In the genomic region with DNA sequence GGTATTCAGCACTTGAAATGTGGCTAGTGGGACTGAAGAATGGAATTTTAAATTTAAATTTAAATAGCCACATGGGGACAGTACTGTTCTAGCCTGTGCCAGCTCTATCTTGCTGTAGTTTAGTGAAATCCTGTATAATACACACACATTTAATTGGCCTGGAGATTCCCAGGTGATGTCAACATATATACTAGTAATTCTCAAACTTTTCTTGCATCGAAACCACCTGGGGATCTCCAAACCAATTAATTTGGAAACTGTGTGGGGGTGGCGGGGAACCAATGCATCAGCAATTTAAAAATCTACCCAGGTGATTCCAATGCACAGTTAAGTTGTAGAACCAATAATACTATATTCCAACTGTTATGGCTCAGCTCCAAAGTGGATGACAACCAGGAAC, we compare ENCODE assay signal across 1 cellular context.
TF ChIP-seq lines count a peak whose summit lies in the region.

No MANE protein-coding gene starts in this region.

TF ChIP-seq in GM12878, 131 proteins besides CTCF, POLR2A, EP300 and RAD21 (continued from another document and continues in another):
- TF ChIP-seq, protein P1, sequence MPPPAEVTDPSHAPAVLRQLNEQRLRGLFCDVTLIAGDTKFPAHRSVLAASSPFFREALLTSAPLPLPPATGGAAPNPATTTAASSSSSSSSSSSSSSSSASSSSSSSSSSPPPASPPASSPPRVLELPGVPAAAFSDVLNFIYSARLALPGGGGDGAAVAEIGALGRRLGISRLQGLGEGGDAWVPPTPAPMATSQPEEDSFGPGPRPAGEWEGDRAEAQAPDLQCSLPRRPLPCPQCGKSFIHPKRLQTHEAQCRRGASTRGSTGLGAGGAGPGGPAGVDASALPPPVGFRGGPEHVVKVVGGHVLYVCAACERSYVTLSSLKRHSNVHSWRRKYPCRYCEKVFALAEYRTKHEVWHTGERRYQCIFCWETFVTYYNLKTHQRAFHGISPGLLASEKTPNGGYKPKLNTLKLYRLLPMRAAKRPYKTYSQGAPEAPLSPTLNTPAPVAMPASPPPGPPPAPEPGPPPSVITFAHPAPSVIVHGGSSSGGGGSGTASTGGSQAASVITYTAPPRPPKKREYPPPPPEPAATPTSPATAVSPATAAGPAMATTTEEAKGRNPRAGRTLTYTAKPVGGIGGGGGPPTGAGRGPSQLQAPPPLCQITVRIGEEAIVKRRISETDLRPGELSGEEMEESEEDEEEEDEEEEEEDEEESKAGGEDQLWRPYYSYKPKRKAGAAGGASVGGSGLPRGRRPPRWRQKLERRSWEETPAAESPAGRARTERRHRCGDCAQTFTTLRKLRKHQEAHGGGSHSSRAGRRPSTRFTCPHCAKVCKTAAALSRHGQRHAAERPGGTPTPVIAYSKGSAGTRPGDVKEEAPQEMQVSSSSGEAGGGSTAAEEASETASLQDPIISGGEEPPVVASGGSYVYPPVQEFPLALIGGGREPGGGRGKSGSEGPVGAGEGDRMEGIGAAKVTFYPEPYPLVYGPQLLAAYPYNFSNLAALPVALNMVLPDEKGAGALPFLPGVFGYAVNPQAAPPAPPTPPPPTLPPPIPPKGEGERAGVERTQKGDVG (CRISPR knock-in tag; IDR thresholded peaks at IDR 0.05) = no peak
- TF ChIP-seq GATAD2B (conservative IDR thresholded peaks at IDR 0.05; ENCODE audit: low read depth) (no peak), NFXL1 (IDR thresholded peaks at IDR 0.05; ENCODE audit: borderline replicate concordance) (no peak), PAX8 (IDR thresholded peaks at IDR 0.05) (no peak), CREB1 (IDR thresholded peaks at IDR 0.05; ENCODE audit: low read depth) (peak; percentile 34; the same call in 1 of the 2 replicates), KLF5 (IDR thresholded peaks at IDR 0.05; ENCODE audit: partially characterized antibody) (no peak), ETV6 (conservative IDR thresholded peaks at IDR 0.05 in 1 of 2, IDR thresholded peaks at IDR 0.05 in 1 of 2; ENCODE audit: borderline replicate concordance in 1 of 2, low read depth in 1 of 2) (no peak), MYC (IDR thresholded peaks at IDR 0.05; ENCODE audit: insufficient read depth, insufficient read length, insufficient replicate concordance, low read length, severe bottlenecking) (no peak), STAT3 (IDR thresholded peaks at IDR 0.05; ENCODE audit: low read depth, low read length) (no peak), POLR2AphosphoS2 (IDR thresholded peaks at IDR 0.05; ENCODE audit: low read depth, low read length) (no peak), JUND (IDR thresholded peaks at IDR 0.05; ENCODE audit: low read depth, low read length) (no peak), ASH2L (IDR thresholded peaks at IDR 0.05; ENCODE audit: borderline replicate concordance, low read depth) (no peak), IKZF2 (IDR thresholded peaks at IDR 0.05) (peak; percentile 54 to 69), PML (IDR thresholded peaks at IDR 0.05; ENCODE audit: low read length) (no peak), RUNX3 (IDR thresholded peaks at IDR 0.05; ENCODE audit: low read length) (peak; percentile 85), HDAC6 (IDR thresholded peaks at IDR 0.05; ENCODE audit: unreplicated experiment) (no peak), RB1 (IDR thresholded peaks at IDR 0.05; ENCODE audit: borderline replicate concordance) (no peak), SRF (IDR thresholded peaks at IDR 0.05; ENCODE audit: low read depth in 2 of 2, low read length in 2 of 2) (no peak), CREM (IDR thresholded peaks at IDR 0.05; ENCODE audit: low read depth) (peak; percentile 73; the same call in 1 of the 2 replicates), LARP7 (IDR thresholded peaks at IDR 0.05) (no peak), FOS (IDR thresholded peaks at IDR 0.05; ENCODE audit: borderline replicate concordance, extremely low read depth, insufficient read length) (no peak), STAT1 (conservative IDR thresholded peaks at IDR 0.05) (no peak), YY1 (IDR thresholded peaks at IDR 0.05; ENCODE audit: low read depth, low read length) (no peak), YBX1 (IDR thresholded peaks at IDR 0.05) (no peak), MXI1 (IDR thresholded peaks at IDR 0.05; ENCODE audit: low read depth, low read length) (no peak), EGR1 (IDR thresholded peaks at IDR 0.05; ENCODE audit: borderline replicate concordance in 1 of 2, low read depth in 2 of 2, low read length in 2 of 2) (no peak), IKZF1 (conservative IDR thresholded peaks at IDR 0.05) (peak; percentile 70; the same call in 1 of the 2 replicates), MTA3 (IDR thresholded peaks at IDR 0.05; ENCODE audit: borderline replicate concordance, low read length) (no peak), SMAD5 (IDR thresholded peaks at IDR 0.05; ENCODE audit: low read depth) (no peak), SPI1 (IDR thresholded peaks at IDR 0.05; ENCODE audit: borderline replicate concordance, insufficient read depth, low read depth, low read length) (no peak), SMARCA5 (IDR thresholded peaks at IDR 0.05) (no peak), ZNF217 (IDR thresholded peaks at IDR 0.05) (no peak; the same call in 1 of the 2 replicates), TCF7 (IDR thresholded peaks at IDR 0.05; ENCODE audit: borderline replicate concordance) (no peak), ZSCAN29 (IDR thresholded peaks at IDR 0.05) (no peak), SUZ12 (IDR thresholded peaks at IDR 0.05; ENCODE audit: unreplicated experiment) (no peak), DPF2 (IDR thresholded peaks at IDR 0.05) (peak; percentile 67), SIN3A (IDR thresholded peaks at IDR 0.05; ENCODE audit: low read depth, low read length) (no peak), ESRRA (IDR thresholded peaks at IDR 0.05; ENCODE audit: low read length) (no peak), POU2F2 (IDR thresholded peaks at IDR 0.05; ENCODE audit: borderline replicate concordance, low read depth, low read length) (no peak)
- TF ChIP-seq, protein P2, sequence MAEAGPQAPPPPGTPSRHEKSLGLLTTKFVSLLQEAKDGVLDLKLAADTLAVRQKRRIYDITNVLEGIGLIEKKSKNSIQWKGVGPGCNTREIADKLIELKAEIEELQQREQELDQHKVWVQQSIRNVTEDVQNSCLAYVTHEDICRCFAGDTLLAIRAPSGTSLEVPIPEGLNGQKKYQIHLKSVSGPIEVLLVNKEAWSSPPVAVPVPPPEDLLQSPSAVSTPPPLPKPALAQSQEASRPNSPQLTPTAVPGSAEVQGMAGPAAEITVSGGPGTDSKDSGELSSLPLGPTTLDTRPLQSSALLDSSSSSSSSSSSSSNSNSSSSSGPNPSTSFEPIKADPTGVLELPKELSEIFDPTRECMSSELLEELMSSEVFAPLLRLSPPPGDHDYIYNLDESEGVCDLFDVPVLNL (IDR thresholded peaks at IDR 0.05; ENCODE audit: low read depth, low read length) = no peak
- TF ChIP-seq, protein P3, sequence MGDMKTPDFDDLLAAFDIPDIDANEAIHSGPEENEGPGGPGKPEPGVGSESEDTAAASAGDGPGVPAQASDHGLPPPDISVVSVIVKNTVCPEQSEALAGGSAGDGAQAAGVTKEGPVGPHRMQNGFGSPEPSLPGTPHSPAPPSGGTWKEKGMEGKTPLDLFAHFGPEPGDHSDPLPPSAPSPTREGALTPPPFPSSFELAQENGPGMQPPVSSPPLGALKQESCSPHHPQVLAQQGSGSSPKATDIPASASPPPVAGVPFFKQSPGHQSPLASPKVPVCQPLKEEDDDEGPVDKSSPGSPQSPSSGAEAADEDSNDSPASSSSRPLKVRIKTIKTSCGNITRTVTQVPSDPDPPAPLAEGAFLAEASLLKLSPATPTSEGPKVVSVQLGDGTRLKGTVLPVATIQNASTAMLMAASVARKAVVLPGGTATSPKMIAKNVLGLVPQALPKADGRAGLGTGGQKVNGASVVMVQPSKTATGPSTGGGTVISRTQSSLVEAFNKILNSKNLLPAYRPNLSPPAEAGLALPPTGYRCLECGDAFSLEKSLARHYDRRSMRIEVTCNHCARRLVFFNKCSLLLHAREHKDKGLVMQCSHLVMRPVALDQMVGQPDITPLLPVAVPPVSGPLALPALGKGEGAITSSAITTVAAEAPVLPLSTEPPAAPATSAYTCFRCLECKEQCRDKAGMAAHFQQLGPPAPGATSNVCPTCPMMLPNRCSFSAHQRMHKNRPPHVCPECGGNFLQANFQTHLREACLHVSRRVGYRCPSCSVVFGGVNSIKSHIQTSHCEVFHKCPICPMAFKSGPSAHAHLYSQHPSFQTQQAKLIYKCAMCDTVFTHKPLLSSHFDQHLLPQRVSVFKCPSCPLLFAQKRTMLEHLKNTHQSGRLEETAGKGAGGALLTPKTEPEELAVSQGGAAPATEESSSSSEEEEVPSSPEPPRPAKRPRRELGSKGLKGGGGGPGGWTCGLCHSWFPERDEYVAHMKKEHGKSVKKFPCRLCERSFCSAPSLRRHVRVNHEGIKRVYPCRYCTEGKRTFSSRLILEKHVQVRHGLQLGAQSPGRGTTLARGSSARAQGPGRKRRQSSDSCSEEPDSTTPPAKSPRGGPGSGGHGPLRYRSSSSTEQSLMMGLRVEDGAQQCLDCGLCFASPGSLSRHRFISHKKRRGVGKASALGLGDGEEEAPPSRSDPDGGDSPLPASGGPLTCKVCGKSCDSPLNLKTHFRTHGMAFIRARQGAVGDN (IDR thresholded peaks at IDR 0.05) = no peak
- TF ChIP-seq, protein P4, sequence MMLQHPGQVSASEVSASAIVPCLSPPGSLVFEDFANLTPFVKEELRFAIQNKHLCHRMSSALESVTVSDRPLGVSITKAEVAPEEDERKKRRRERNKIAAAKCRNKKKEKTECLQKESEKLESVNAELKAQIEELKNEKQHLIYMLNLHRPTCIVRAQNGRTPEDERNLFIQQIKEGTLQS (IDR thresholded peaks at IDR 0.05; ENCODE audit: borderline replicate concordance, extremely low read depth, low read depth, low read length) = no peak
- TF ChIP-seq, protein P5, sequence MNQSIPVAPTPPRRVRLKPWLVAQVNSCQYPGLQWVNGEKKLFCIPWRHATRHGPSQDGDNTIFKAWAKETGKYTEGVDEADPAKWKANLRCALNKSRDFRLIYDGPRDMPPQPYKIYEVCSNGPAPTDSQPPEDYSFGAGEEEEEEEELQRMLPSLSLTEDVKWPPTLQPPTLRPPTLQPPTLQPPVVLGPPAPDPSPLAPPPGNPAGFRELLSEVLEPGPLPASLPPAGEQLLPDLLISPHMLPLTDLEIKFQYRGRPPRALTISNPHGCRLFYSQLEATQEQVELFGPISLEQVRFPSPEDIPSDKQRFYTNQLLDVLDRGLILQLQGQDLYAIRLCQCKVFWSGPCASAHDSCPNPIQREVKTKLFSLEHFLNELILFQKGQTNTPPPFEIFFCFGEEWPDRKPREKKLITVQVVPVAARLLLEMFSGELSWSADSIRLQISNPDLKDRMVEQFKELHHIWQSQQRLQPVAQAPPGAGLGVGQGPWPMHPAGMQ (IDR thresholded peaks at IDR 0.05; ENCODE audit: borderline replicate concordance) = no peak
- TF ChIP-seq, protein P6, sequence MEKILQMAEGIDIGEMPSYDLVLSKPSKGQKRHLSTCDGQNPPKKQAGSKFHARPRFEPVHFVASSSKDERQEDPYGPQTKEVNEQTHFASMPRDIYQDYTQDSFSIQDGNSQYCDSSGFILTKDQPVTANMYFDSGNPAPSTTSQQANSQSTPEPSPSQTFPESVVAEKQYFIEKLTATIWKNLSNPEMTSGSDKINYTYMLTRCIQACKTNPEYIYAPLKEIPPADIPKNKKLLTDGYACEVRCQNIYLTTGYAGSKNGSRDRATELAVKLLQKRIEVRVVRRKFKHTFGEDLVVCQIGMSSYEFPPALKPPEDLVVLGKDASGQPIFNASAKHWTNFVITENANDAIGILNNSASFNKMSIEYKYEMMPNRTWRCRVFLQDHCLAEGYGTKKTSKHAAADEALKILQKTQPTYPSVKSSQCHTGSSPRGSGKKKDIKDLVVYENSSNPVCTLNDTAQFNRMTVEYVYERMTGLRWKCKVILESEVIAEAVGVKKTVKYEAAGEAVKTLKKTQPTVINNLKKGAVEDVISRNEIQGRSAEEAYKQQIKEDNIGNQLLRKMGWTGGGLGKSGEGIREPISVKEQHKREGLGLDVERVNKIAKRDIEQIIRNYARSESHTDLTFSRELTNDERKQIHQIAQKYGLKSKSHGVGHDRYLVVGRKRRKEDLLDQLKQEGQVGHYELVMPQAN (conservative IDR thresholded peaks at IDR 0.05) = no peak
- TF ChIP-seq, protein P7, sequence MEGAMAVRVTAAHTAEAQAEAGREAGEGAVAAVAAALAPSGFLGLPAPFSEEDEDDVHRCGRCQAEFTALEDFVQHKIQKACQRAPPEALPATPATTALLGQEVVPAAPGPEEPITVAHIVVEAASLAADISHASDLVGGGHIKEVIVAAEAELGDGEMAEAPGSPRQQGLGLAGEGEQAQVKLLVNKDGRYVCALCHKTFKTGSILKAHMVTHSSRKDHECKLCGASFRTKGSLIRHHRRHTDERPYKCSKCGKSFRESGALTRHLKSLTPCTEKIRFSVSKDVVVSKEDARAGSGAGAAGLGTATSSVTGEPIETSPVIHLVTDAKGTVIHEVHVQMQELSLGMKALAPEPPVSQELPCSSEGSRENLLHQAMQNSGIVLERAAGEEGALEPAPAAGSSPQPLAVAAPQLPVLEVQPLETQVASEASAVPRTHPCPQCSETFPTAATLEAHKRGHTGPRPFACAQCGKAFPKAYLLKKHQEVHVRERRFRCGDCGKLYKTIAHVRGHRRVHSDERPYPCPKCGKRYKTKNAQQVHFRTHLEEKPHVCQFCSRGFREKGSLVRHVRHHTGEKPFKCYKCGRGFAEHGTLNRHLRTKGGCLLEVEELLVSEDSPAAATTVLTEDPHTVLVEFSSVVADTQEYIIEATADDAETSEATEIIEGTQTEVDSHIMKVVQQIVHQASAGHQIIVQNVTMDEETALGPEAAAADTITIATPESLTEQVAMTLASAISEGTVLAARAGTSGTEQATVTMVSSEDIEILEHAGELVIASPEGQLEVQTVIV (IDR thresholded peaks at IDR 0.05; ENCODE audit: borderline replicate concordance, partially characterized antibody) = no peak
- TF ChIP-seq, protein P8, sequence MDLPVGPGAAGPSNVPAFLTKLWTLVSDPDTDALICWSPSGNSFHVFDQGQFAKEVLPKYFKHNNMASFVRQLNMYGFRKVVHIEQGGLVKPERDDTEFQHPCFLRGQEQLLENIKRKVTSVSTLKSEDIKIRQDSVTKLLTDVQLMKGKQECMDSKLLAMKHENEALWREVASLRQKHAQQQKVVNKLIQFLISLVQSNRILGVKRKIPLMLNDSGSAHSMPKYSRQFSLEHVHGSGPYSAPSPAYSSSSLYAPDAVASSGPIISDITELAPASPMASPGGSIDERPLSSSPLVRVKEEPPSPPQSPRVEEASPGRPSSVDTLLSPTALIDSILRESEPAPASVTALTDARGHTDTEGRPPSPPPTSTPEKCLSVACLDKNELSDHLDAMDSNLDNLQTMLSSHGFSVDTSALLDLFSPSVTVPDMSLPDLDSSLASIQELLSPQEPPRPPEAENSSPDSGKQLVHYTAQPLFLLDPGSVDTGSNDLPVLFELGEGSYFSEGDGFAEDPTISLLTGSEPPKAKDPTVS (IDR thresholded peaks at IDR 0.05; ENCODE audit: low read depth, low read length) = no peak
